ENCODE assay signal across 2 cellular contexts in genomic region chr2:16717477-16717876, GRCh38.
TF ChIP-seq lines count a peak whose summit lies in the region.

No MANE protein-coding gene starts in this region.

TF ChIP-seq in GM12878, 131 proteins besides CTCF, POLR2A, EP300 and RAD21:
- 0 out of 2 replicates have a peak, but pooled peaks have one; percentile 12 for TF ChIP-seq NR2F1 (conservative IDR thresholded peaks at IDR 0.05)
- 0 out of 2 replicates have a peak, but pooled peaks have one; percentile 17 for TF ChIP-seq CREB1 (IDR thresholded peaks at IDR 0.05; ENCODE audit: low read depth)
- TF ChIP-seq ATF7 (IDR thresholded peaks at IDR 0.05; ENCODE audit: low read depth): peak; percentile 75
- peak; percentile 26; the same call in 1 of the 2 replicates for TF ChIP-seq IKZF1 (conservative IDR thresholded peaks at IDR 0.05)
- TF ChIP-seq ZSCAN29 (IDR thresholded peaks at IDR 0.05): no peak

TF ChIP-seq in SK-N-SH, 30 proteins besides CTCF, POLR2A, EP300 and RAD21:
- TF ChIP-seq TAF1 (IDR thresholded peaks at IDR 0.05; ENCODE audit: borderline replicate concordance, low read depth, low read length) (no peak), GABPA (IDR thresholded peaks at IDR 0.05; ENCODE audit: low read depth) (no peak)
TF ChIP-seq in SK-N-SH: peak in this region for 0.
